25 cellular contexts compared by ENCODE assay signal in genomic region chr5:3598725-3599282, GRCh38. TPM values are rescaled to one million over a fixed set of nuclear protein-coding genes. Genes with fewer than 3 reads are reported as not detected.
DNase-seq lines count a peak whose midpoint lies in the region; ATAC-seq and TF ChIP-seq lines count a peak whose summit lies in the region.
"Had no signal": no experiment of that assay in that cellular context is flagged by ENCODE, and none has a peak within 500 bp of the region (broad histone marks: within the 10 kb centered on the region; RNA-seq: fewer than 3 reads in every experiment).

No MANE protein-coding gene starts in this region.

- H3K4me1 Mint-ChIP-seq in type B pancreatic cell (ENCODE audit: unreplicated experiment) (peaks cover 32% of the 10 kb centered on the region), CD14-positive monocyte (no peaks in the 10 kb centered on the region)

- H3K4me3 ChIP-seq in cardiac muscle cell, result peak overlapping the region; percentile 65
- H3K4me3 ChIP-seq in breast epithelium, result peak overlapping the region; percentile 59 to 69 (median 66)
- H3K4me3 ChIP-seq: A549, esophagus muscularis mucosa, heart right ventricle had no signal

- H3K4me3 Mint-ChIP-seq in type B pancreatic cell (peak overlapping the region; percentile 88), CD14-positive monocyte (peak overlapping the region in 1 of 2 donors; percentile 87)
- H3K4me3 Mint-ChIP-seq: CD4-positive, alpha-beta T cell; stimulated activated naive CD8-positive, alpha-beta T cell treated with anti-CD3 and anti-CD28 coated beads, Interleukin-15, Interleukin-2, amounts not matched to agents 100 ng/mL and 50 ng/mL, for 24 hours had no signal

- CTCF ChIA-PET in HEK293T (lab: Yijun Ruan, JAX), result no interaction called here

- H3K9me3 ChIP-seq in cardiac muscle cell (ENCODE audit: low read depth), result no peaks in the 10 kb centered on the region
- peaks cover 0 to 4% of the 10 kb centered on the region in 2 donors for H3K9me3 ChIP-seq in breast epithelium
- H3K9me3 ChIP-seq: A549, esophagus muscularis mucosa, heart right ventricle had no signal

- intact Hi-C loops in left ventricle myocardium superior (cut with micrococcal nuclease) (no loop called here), breast epithelium (cut with DNase I; ENCODE audit: low total_unique reads) (no loop called here), CD14-positive monocyte (cut with micrococcal nuclease) (no loop called here)

- no peak for ATAC-seq in left ventricle myocardium superior
- ATAC-seq: A549, heart right ventricle, left cardiac atrium had no signal

- TF ChIP-seq CTCF in cardiac muscle cell (IDR thresholded peaks at IDR 0.05; ENCODE audit: low read depth, low read length) (no peak), breast epithelium (IDR thresholded peaks at IDR 0.05) (no peak), type B pancreatic cell (conservative IDR thresholded peaks at IDR 0.05) (no peak), CD14-positive monocyte (IDR thresholded peaks at IDR 0.05) (no peak)

- H3K27me3 Mint-ChIP-seq in type B pancreatic cell, result peaks cover 78% of the 10 kb centered on the region
- peaks cover 84 to 95% (median 91%) of the 10 kb centered on the region in 3 donors for H3K27me3 Mint-ChIP-seq in CD14-positive monocyte (ENCODE audit: low read depth in 3 of 3)

- H3K27me3 ChIP-seq in cardiac muscle cell (peaks cover 82% of the 10 kb centered on the region), breast epithelium (peaks cover 0 to 72% of the 10 kb centered on the region in 2 donors)

- peak overlapping the region; percentile 86 for H3K27ac Mint-ChIP-seq in type B pancreatic cell
- no peak overlapping the region for H3K27ac Mint-ChIP-seq in CD14-positive monocyte
- H3K27ac Mint-ChIP-seq: CD4-positive, alpha-beta T cell; stimulated activated naive CD8-positive, alpha-beta T cell treated with anti-CD3 and anti-CD28 coated beads, Interleukin-15, Interleukin-2, amounts not matched to agents 100 ng/mL and 50 ng/mL, for 24 hours had no signal

- POLR2A ChIA-PET in HEK293T (lab: Yijun Ruan, JAX), result no interaction called here

- H3K36me3 Mint-ChIP-seq in type B pancreatic cell, result peaks cover 22% of the 10 kb centered on the region
- H3K36me3 Mint-ChIP-seq in CD14-positive monocyte, result peaks cover 4 to 6% of the 10 kb centered on the region in 2 donors

- no peak for TF ChIP-seq POLR2A in breast epithelium (IDR thresholded peaks at IDR 0.05)

- H3K27ac ChIP-seq in cardiac muscle cell, result peak overlapping the region; percentile 74
- H3K27ac ChIP-seq in breast epithelium, result peak overlapping the region; percentile 90 to 93
- H3K27ac ChIP-seq: A549, esophagus muscularis mucosa, heart right ventricle, RWPE1 had no signal

- H3K4me1 ChIP-seq in cardiac muscle cell (ENCODE audit: low read depth) (no peaks in the 10 kb centered on the region), breast epithelium (no peaks in the 10 kb centered on the region)
- H3K4me1 ChIP-seq: A549 had no signal

- DNase-seq in cardiac muscle cell (ENCODE audit: low read depth in 1 of 2, low spot score in 1 of 2) (peak in 1 of 2 donors; percentile 55), left ventricle myocardium superior (no peak), breast epithelium (ENCODE audit: low spot score in 2 of 2) (no peak), left kidney (ENCODE audit: low read depth, low spot score) (peak; percentile 39), type B pancreatic cell (ENCODE audit: extremely low spot score, unreplicated experiment) (no peak), COLO668 (lab: John Stamatoyannopoulos, UW; ENCODE audit: unreplicated experiment) (no peak), CD14-positive monocyte (ENCODE audit: low spot score) (no peak), HEK293T (ENCODE audit: extremely low spot score) (no peak)
- DNase-seq: activated CD8-positive, alpha-beta memory T cell treated with anti-CD3 and anti-CD28 coated beads for 24 hours; amygdala; CD4-positive, alpha-beta T cell; DMS79 treated with DMSO at 0.1 percent for 48 hours; GOT3; heart right ventricle; left cardiac atrium; NCI-H146; NCI-H226; NK-92 treated with Interleukin-12 subunit alpha and Interleukin-12 subunit beta, amount 100 ng/mL, for 24 hours; stimulated activated CD4-positive, alpha-beta T cell treated with anti-CD3 and anti-CD28 coated beads, Interleukin-15, amount 100 ng/mL, for 24 hours had no signal

- H3K36me3 ChIP-seq in cardiac muscle cell, result peaks cover 6% of the 10 kb centered on the region
- H3K36me3 ChIP-seq in breast epithelium, result no peaks in the 10 kb centered on the region
- H3K36me3 ChIP-seq: esophagus muscularis mucosa, heart right ventricle had no signal

- no peaks in the 10 kb centered on the region for H3K9me3 Mint-ChIP-seq in type B pancreatic cell
- peaks cover 0 to 35% (median 12%) of the 10 kb centered on the region in 7 donors for H3K9me3 Mint-ChIP-seq in CD14-positive monocyte
- H3K9me3 Mint-ChIP-seq: CD4-positive, alpha-beta T cell; stimulated activated naive CD8-positive, alpha-beta T cell treated with anti-CD3 and anti-CD28 coated beads, Interleukin-15, Interleukin-2, amounts not matched to agents 100 ng/mL and 50 ng/mL, for 24 hours had no signal

TF ChIP-seq in HEK293T, 16 proteins besides CTCF, POLR2A, EP300 and RAD21:
- TF ChIP-seq PKNOX1 (IDR thresholded peaks at IDR 0.05), result no peak
- no peak for TF ChIP-seq FOXM1 (IDR thresholded peaks at IDR 0.05; ENCODE audit: borderline replicate concordance)
- no peak for TF ChIP-seq FOXK2 (IDR thresholded peaks at IDR 0.05)
- no peak for TF ChIP-seq FOXA1 (IDR thresholded peaks at IDR 0.05)
- no peak for TF ChIP-seq ZNF384 (IDR thresholded peaks at IDR 0.05)
- no peak for TF ChIP-seq HDGF (IDR thresholded peaks at IDR 0.05; ENCODE audit: borderline replicate concordance)
- no peak for TF ChIP-seq SP1 (IDR thresholded peaks at IDR 0.05)
- no peak for TF ChIP-seq L3MBTL2 (conservative IDR thresholded peaks at IDR 0.05)
- no peak for TF ChIP-seq CTBP1 (IDR thresholded peaks at IDR 0.05; ENCODE audit: borderline replicate concordance)
- TF ChIP-seq TARDBP (IDR thresholded peaks at IDR 0.05), result no peak
- TF ChIP-seq ARNT (IDR thresholded peaks at IDR 0.05), result no peak
- TF ChIP-seq ELF4 (IDR thresholded peaks at IDR 0.05), result no peak
- no peak for TF ChIP-seq BHLHE40 (IDR thresholded peaks at IDR 0.05; ENCODE audit: borderline replicate concordance)
- no peak for TF ChIP-seq SUZ12 (IDR thresholded peaks at IDR 0.05)
- TF ChIP-seq NFRKB (IDR thresholded peaks at IDR 0.05), result no peak
- TF ChIP-seq LEF1 (IDR thresholded peaks at IDR 0.05; ENCODE audit: borderline replicate concordance), result no peak
TF ChIP-seq in HEK293T: peak in this region for 0.

RNA-seq across cellular contexts. Expression of gene IRX1, which starts 3.2 kb away (rescaled TPM):
- total RNA-seq in cardiac muscle cell (168 and 197 TPM in 2 replicates), left ventricle myocardium superior (not detected), breast epithelium (10 to 100 TPM; 19.7 to 49.2 (median 27.8) TPM), type B pancreatic cell (ENCODE audit: low replicate concordance) (24.1 and 25.0 TPM in 2 replicates)
- polyA plus RNA-seq in cardiac muscle cell (132 and 142 TPM in 2 replicates), CD14-positive monocyte (not detected)
- total RNA-seq: CD4-positive, alpha-beta T cell; left cardiac atrium; LHCN-M2; myocyte had no signal
- polyA plus RNA-seq: A549 had no signal

Comparison
In these comparisons a context has a peak if more than half of its experiments do, and no peak if none do; other contexts are left out.
1. RNA of gene IRX1, which starts 3.2 kb away (total RNA-seq): 168 to 197 TPM in cardiac muscle cell, 19.7 to 49.2 TPM in breast epithelium and 24.1 to 25.0 TPM in type B pancreatic cell; not detected in left ventricle myocardium superior (single experiment); every median in the first group is over 10 times any median in the second.